ENCODE assay signal across 11 cellular contexts in genomic region chr2:235917506-235917905, GRCh38.
"Had no signal": no experiment of that assay in that cellular context is flagged by ENCODE, and none has a peak within 500 bp of the region (broad histone marks: within the 10 kb centered on the region; RNA-seq: fewer than 3 reads in every experiment).

No MANE protein-coding gene starts in this region.

- DNase-seq: activated CD4-positive, alpha-beta T cell treated with anti-CD3 and anti-CD28 coated beads for 1 hour; activated CD4-positive, alpha-beta T cell treated with anti-CD3 and anti-CD28 coated beads, Interleukin-2, amount 50 U/mL, for 48 hours; activated CD8-positive, alpha-beta memory T cell treated with anti-CD3 and anti-CD28 coated beads, Interleukin-2, amount 10 ng/mL, durations not matched to agents 7 days and 5 days; activated effector memory CD4-positive, alpha-beta T cell treated with Interleukin-2 at 50 U/mL for 16 hours; activated T-cell treated with anti-CD3 and anti-CD28 coated beads, Interleukin-2, amount 50 U/mL, for 24 hours; immature natural killer cell; naive B cell; occipital lobe; right lobe of liver; stimulated activated naive CD4-positive, alpha-beta T cell; substantia nigra had no signal
